8 cellular contexts compared by ENCODE assay signal in genomic region chr22:19178065-19178658, GRCh38. TPM values are rescaled to one million over a fixed set of nuclear protein-coding genes. Genes with fewer than 3 reads are reported as not detected.
DNase-seq lines count a peak whose midpoint lies in the region; TF ChIP-seq lines count a peak whose summit lies in the region.

No MANE protein-coding gene starts in this region.

- H3K9me3 ChIP-seq in HEK293 (ENCODE audit: control insufficient read depth, insufficient read depth, low read depth, low read length) (no peaks in the 10 kb centered on the region), osteoblast (ENCODE audit: low read depth, low read length) (no peaks in the 10 kb centered on the region)

- CTCF ChIA-PET in HEK293 (lab: Yijun Ruan, JAX) = interaction anchor here (0.7 to 3.0 kb wide), 22 partner anchors 8 to 452 kb away, joined by 3 to 18 read pairs (median 4); partner anchors contain the start of gene ESS2

- POLR2A ChIA-PET in HEK293 (lab: Yijun Ruan, JAX) = interaction anchor here (0.5 to 3.2 kb wide), 18 partner anchors 9 to 452 kb away, joined by 3 to 26 read pairs (median 5); partner anchors contain the start of genes CDC45, CLTCL1, DGCR2 and ESS2

- H3K36me3 ChIP-seq in HEK293 (ENCODE audit: control insufficient read depth in 2 of 2, insufficient read depth in 1 of 2, low read length in 2 of 2) (peaks cover 0 to 46% of the 10 kb centered on the region in 2 experiments; a peak in 1 of 3 replicates), osteoblast (ENCODE audit: insufficient read depth, low read length) (peaks cover 3% of the 10 kb centered on the region)

- peaks cover 48% of the 10 kb centered on the region for H3K79me2 ChIP-seq in osteoblast (ENCODE audit: insufficient read depth, low read length)

- H3K4me3 ChIP-seq in HEK293 (ENCODE audit: low read depth, low read length) (peak overlapping the region; percentile 82), osteoblast (ENCODE audit: insufficient read depth, low read length) (peak overlapping the region; percentile 84)

- no peak overlapping the region for H2AFZ ChIP-seq in osteoblast (ENCODE audit: low read length)

- H3K4me2 ChIP-seq in osteoblast (ENCODE audit: insufficient read depth, low read length) = peak overlapping the region; percentile 96

- peaks cover 37% of the 10 kb centered on the region for H4K20me1 ChIP-seq in osteoblast (ENCODE audit: insufficient read depth, low read length)

- no peak for TF ChIP-seq CTCF in HEK293 (tag by site-specific recombination; IDR thresholded peaks at IDR 0.05)
- TF ChIP-seq CTCF in osteoblast (IDR thresholded peaks at IDR 0.05; ENCODE audit: extremely low read depth, low read depth, low read length) = no peak

- DNase-seq in DMS53 (lab: John Stamatoyannopoulos, UW) (peak; percentile 60), DMS53 treated with DMSO at 0.1 percent for 48 hours (lab: John Stamatoyannopoulos, UW; ENCODE audit: unreplicated experiment) (no peak), NCI-H1048 (lab: John Stamatoyannopoulos, UW) (peak; percentile 57), germinal center (ENCODE audit: low spot score) (peak; percentile 58), osteoblast (ENCODE audit: insufficient read length, low spot score, missing footprints) (peak; percentile 93), 8988T (no peak)
- DNase-seq in activated effector memory CD4-positive, alpha-beta T cell treated with anti-CD3 and anti-CD28 coated beads, Interleukin-2, amount 50 U/mL, for 16 hours = peak; percentile 85

- H3K4me1 ChIP-seq in HEK293 (ENCODE audit: control insufficient read depth, insufficient read depth, low read length) (no peaks in the 10 kb centered on the region; the same call in 1 of the 2 replicates), osteoblast (ENCODE audit: insufficient read depth, low read length) (peaks cover 24% of the 10 kb centered on the region)

- H3K27ac ChIP-seq in HEK293 (ENCODE audit: extremely low read depth, low read depth, low read length) (peak overlapping the region; percentile 84), osteoblast (ENCODE audit: low read depth, low read length) (peak overlapping the region; percentile 12)

- no peaks in the 10 kb centered on the region for H3K27me3 ChIP-seq in osteoblast (ENCODE audit: insufficient read depth, low read length)

TF ChIP-seq in HEK293, 187 proteins besides CTCF, POLR2A, EP300 and RAD21 (continues in another document):
- TF ChIP-seq ZIC2 (tag by site-specific recombination; IDR thresholded peaks at IDR 0.05) = peak; percentile 81
- TF ChIP-seq ZNF16 (tag by site-specific recombination; IDR thresholded peaks at IDR 0.05; ENCODE audit: low read depth) = no peak
- no peak; the same call in 1 of the 2 replicates for TF ChIP-seq ZNF335 (tag by site-specific recombination; conservative IDR thresholded peaks at IDR 0.05)
- no peak for TF ChIP-seq ZNF280C (tag by site-specific recombination; IDR thresholded peaks at IDR 0.05)
- no peak for TF ChIP-seq ZNF704 (tag by site-specific recombination; IDR thresholded peaks at IDR 0.05)
- TF ChIP-seq ZNF621 (tag by site-specific recombination; IDR thresholded peaks at IDR 0.05) = no peak
- TF ChIP-seq ZNF529 (tag by site-specific recombination; IDR thresholded peaks at IDR 0.05; ENCODE audit: insufficient replicate concordance) = no peak
- TF ChIP-seq SCRT2 (tag by site-specific recombination; IDR thresholded peaks at IDR 0.05) = no peak
- peak; percentile 68 for TF ChIP-seq ZBTB20 (tag by site-specific recombination; IDR thresholded peaks at IDR 0.05)
- TF ChIP-seq ZNF398 (tag by site-specific recombination; IDR thresholded peaks at IDR 0.05) = peak; percentile 60
- TF ChIP-seq ZFP3 (tag by site-specific recombination; IDR thresholded peaks at IDR 0.05; ENCODE audit: low read depth) = no peak
- peak; percentile 69; the same call in 1 of the 2 replicates for TF ChIP-seq ZNF561 (tag by site-specific recombination; IDR thresholded peaks at IDR 0.05; ENCODE audit: borderline replicate concordance)
- no peak for TF ChIP-seq ZNF140 (tag by site-specific recombination; IDR thresholded peaks at IDR 0.05)
- peak; percentile 95 for TF ChIP-seq ZFP69B (tag by site-specific recombination; IDR thresholded peaks at IDR 0.05)
- no peak for TF ChIP-seq ZNF112 (tag by site-specific recombination; IDR thresholded peaks at IDR 0.05)
- no peak for TF ChIP-seq ZNF366 (tag by site-specific recombination; conservative IDR thresholded peaks at IDR 0.05)
- no peak for TF ChIP-seq ZXDB (tag by site-specific recombination; IDR thresholded peaks at IDR 0.05)
- no peak for TF ChIP-seq ZNF544 (tag by site-specific recombination; IDR thresholded peaks at IDR 0.05)
- TF ChIP-seq ZNF626 (tag by site-specific recombination; IDR thresholded peaks at IDR 0.05) = no peak
- no peak for TF ChIP-seq ATF2 (tag by site-specific recombination; IDR thresholded peaks at IDR 0.05; ENCODE audit: low read depth)
- TF ChIP-seq SETDB1 (IDR thresholded peaks at IDR 0.05; ENCODE audit: insufficient read length, low read length) = no peak
- no peak for TF ChIP-seq ZNF223 (tag by site-specific recombination; IDR thresholded peaks at IDR 0.05)
- TF ChIP-seq YY1 (tag by site-specific recombination; IDR thresholded peaks at IDR 0.05) = no peak
- no peak for TF ChIP-seq ZNF404 (tag by site-specific recombination; IDR thresholded peaks at IDR 0.05)
- TF ChIP-seq ZNF660 (tag by site-specific recombination; IDR thresholded peaks at IDR 0.05) = no peak
- no peak for TF ChIP-seq ZNF311 (tag by site-specific recombination; IDR thresholded peaks at IDR 0.05; ENCODE audit: borderline replicate concordance)
- no peak for TF ChIP-seq ZNF777 (tag by site-specific recombination; IDR thresholded peaks at IDR 0.05; ENCODE audit: borderline replicate concordance)
- no peak for TF ChIP-seq ZNF521 (tag by site-specific recombination; IDR thresholded peaks at IDR 0.05)
- no peak for TF ChIP-seq HOXD13 (CRISPR knock-in tag; IDR thresholded peaks at IDR 0.05; ENCODE audit: borderline replicate concordance)
- no peak for TF ChIP-seq ZNF610 (tag by site-specific recombination; IDR thresholded peaks at IDR 0.05; ENCODE audit: borderline replicate concordance)
- no peak for TF ChIP-seq ZNF664 (tag by site-specific recombination; IDR thresholded peaks at IDR 0.05)

RNA-seq across cellular contexts. Expression of gene SLC25A1, which starts 0.4 kb away (rescaled TPM):
- total RNA-seq in osteoblast = 63.7 and 69.2 TPM in 2 replicates

RNA-seq across cellular contexts. Expression of gene GSC2, which starts 28.1 kb away (rescaled TPM):
- not detected in 2 replicates for total RNA-seq in osteoblast

RNA-seq across cellular contexts. Expression of gene ESS2, which starts 33.7 kb away (rescaled TPM):
- total RNA-seq in osteoblast = 19.4 and 22.1 TPM in 2 replicates

RNA-seq across cellular contexts. Expression of gene TSSK2, which starts 47.1 kb away (rescaled TPM):
- total RNA-seq in osteoblast = not detected in 2 replicates

RNA-seq across cellular contexts. Expression of gene DGCR2, which starts 56.0 kb away (rescaled TPM):
- total RNA-seq in osteoblast = 40.7 and 43.4 TPM in 2 replicates

Comparison
In these comparisons a context has a peak if more than half of its experiments do, and no peak if none do; other contexts are left out.
1. DNase-seq: peak in DMS53 (single experiment), NCI-H1048 (single experiment), activated effector memory CD4-positive, alpha-beta T cell treated with anti-CD3 and anti-CD28 coated beads, Interleukin-2, amount 50 U/mL, for 16 hours (single experiment), germinal center (single experiment) and osteoblast (single experiment); none in DMS53 treated with DMSO at 0.1 percent for 48 hours (single experiment) and 8988T (single experiment).